Comparison of ENCODE assay signal across 18 cellular contexts in genomic region chr17:48614904-48615211, GRCh38. TPM values are rescaled to one million over a fixed set of nuclear protein-coding genes. Genes with fewer than 3 reads are reported as not detected.
DNase-seq lines count a peak whose midpoint lies in the region; ATAC-seq, FAIRE-seq and TF ChIP-seq lines count a peak whose summit lies in the region.
"Had no signal": no experiment of that assay in that cellular context is flagged by ENCODE, and none has a peak within 500 bp of the region (broad histone marks: within the 10 kb centered on the region; RNA-seq: fewer than 3 reads in every experiment).

No MANE protein-coding gene starts in this region.

- peak overlapping the region; percentile 64 for H3K27ac Mint-ChIP-seq in T-helper 1 cell treated with Interleukin-12 subunit alpha and Interleukin-12 subunit beta and Interleukin-4 antibody, amounts not matched to agents 30 μg/mL and 1 μg/mL, for 36 hours
- H3K27ac Mint-ChIP-seq in IgD-negative memory B cell, result peak overlapping the region; percentile 76 to 98 (median 86)
- H3K27ac Mint-ChIP-seq: T-cell had no signal

- no peak overlapping the region for H3K9ac ChIP-seq in H1 (replicated peaks in 1 of 4; ENCODE audit: extremely low read depth in 1 of 4, low read depth in 3 of 4, low read length in 3 of 4)

- no peak overlapping the region for H3K18ac ChIP-seq in H1 (ENCODE audit: extremely low read depth, low read length)

- no peak overlapping the region for H3K4ac ChIP-seq in H1 (replicated peaks; ENCODE audit: insufficient read length, low read depth, low read length)

- no peak overlapping the region for H4K8ac ChIP-seq in H1 (ENCODE audit: extremely low read depth, insufficient read depth, low read length)

- POLR2A ChIA-PET in H1 (lab: Charles Lee; ENCODE audit: partially characterized antibody), result interaction anchor here (1.7 kb wide), 1 partner anchor 10 kb away, joined by 3 read pairs; no protein-coding TSS in a partner anchor

- H3K4me1 Mint-ChIP-seq in T-helper 1 cell treated with Interleukin-12 subunit alpha and Interleukin-12 subunit beta and Interleukin-4 antibody, amounts not matched to agents 30 μg/mL and 1 μg/mL, for 36 hours (ENCODE audit: low read depth), result peaks cover 46% of the 10 kb centered on the region
- H3K4me1 Mint-ChIP-seq in IgD-negative memory B cell, result peaks cover 15 to 28% (median 20%) of the 10 kb centered on the region in 3 donors

- FAIRE-seq in H1 (lab: Jason Lieb, UNC), result no peak
- FAIRE-seq: endometrium, HepG2 had no signal

- H3K14ac ChIP-seq in H1 (ENCODE audit: insufficient read length), result no peak overlapping the region

- H3K27me3 Mint-ChIP-seq in T-helper 1 cell treated with Interleukin-12 subunit alpha and Interleukin-12 subunit beta and Interleukin-4 antibody, amounts not matched to agents 30 μg/mL and 1 μg/mL, for 36 hours (ENCODE audit: low read depth), result peaks cover 87% of the 10 kb centered on the region
- H3K27me3 Mint-ChIP-seq in IgD-negative memory B cell, result peaks cover 62% of the 10 kb centered on the region

- TF ChIP-seq POLR2A in H1 (IDR thresholded peaks at IDR 0.05; ENCODE audit: control extremely low read depth in 1 of 2, low read depth in 2 of 2, low read length in 2 of 2) (no peak), sigmoid colon (IDR thresholded peaks at IDR 0.05) (no peak), gastrocnemius medialis (IDR thresholded peaks at IDR 0.05) (no peak)

- H3K79me2 ChIP-seq in H1 (ENCODE audit: control insufficient read depth in 1 of 2, insufficient read depth in 2 of 2, low read length in 2 of 2), result no peaks in the 10 kb centered on the region

- H2BK20ac ChIP-seq in H1 (ENCODE audit: low read length), result no peak overlapping the region

- H2BK120ac ChIP-seq in H1 (replicated peaks; ENCODE audit: low read depth, low read length), result no peak overlapping the region

- no peak overlapping the region; a peak in 1 of 4 replicates for H3K4me2 ChIP-seq in H1 (ENCODE audit: insufficient read depth in 1 of 2, low read depth in 2 of 2, low read length in 2 of 2)

- CTCF ChIA-PET in H1 (lab: Charles Lee; ENCODE audit: partially characterized antibody), result interaction anchor here (1.2 to 5.4 kb wide), 7 partner anchors 10 to 52 kb away, joined by 3 to 30 read pairs (median 5); partner anchors contain the start of genes HOXB5 and HOXB9

- TF ChIP-seq CTCF in H1 (IDR thresholded peaks at IDR 0.05; ENCODE audit: control extremely low read depth in 1 of 3, insufficient read depth in 1 of 3, low read depth in 1 of 3, low read length in 3 of 3) (no peak), sigmoid colon (IDR thresholded peaks at IDR 0.05) (no peak), gastrocnemius medialis (IDR thresholded peaks at IDR 0.05 in 4 of 5, conservative IDR thresholded peaks at IDR 0.05 in 1 of 5) (no peak)

- H2AFZ ChIP-seq in H1 (ENCODE audit: low read length), result no peak overlapping the region

- no peak overlapping the region for H3K56ac ChIP-seq in H1 (replicated peaks; ENCODE audit: insufficient read length, low read depth, low read length)

- TF ChIP-seq RAD21 in H1 (IDR thresholded peaks at IDR 0.05 in 1 of 2, conservative IDR thresholded peaks at IDR 0.05 in 1 of 2; ENCODE audit: low read depth in 2 of 2, low read length in 2 of 2), result no peak

- no peak overlapping the region for H2BK5ac ChIP-seq in H1 (ENCODE audit: low read depth, low read length)

- H3K4me1 ChIP-seq in H1 (replicated peaks in 1 of 4; ENCODE audit: control insufficient read depth in 3 of 4, insufficient read depth in 4 of 4, low read length in 3 of 4), result peaks cover 0 to 8% (median 5%) of the 10 kb centered on the region in 4 experiments; a peak in 5 of 7 replicates
- peaks cover 0 to 67% (median 57%) of the 10 kb centered on the region in 4 donors for H3K4me1 ChIP-seq in sigmoid colon
- H3K4me1 ChIP-seq in gastrocnemius medialis, result peaks cover 4 to 26% of the 10 kb centered on the region in 2 donors

- 0 out of 2 replicates have a peak, but pooled peaks cover 2% of the 10 kb centered on the region for H3K23me2 ChIP-seq in H1 (ENCODE audit: low read depth, low read length)

- DNase-seq in T-helper 1 cell (no peak), H1 (ENCODE audit: low read depth in 1 of 2, low spot score in 2 of 2) (no peak), sigmoid colon (no peak), gastrocnemius medialis (no peak), NCI-H82 treated with DMSO at 0.1 percent for 48 hours (lab: John Stamatoyannopoulos, UW; ENCODE audit: unreplicated experiment) (no peak)
- DNase-seq: ACHN, activated gamma-delta T cell, NCI-H1105 treated with DMSO at 0.1 percent for 48 hours, NCI-H345, tibial artery had no signal

- H3K23ac ChIP-seq in H1 (ENCODE audit: insufficient read length), result no peak overlapping the region

- no peak overlapping the region for H3K4me3 ChIP-seq in H1 (ENCODE audit: extremely low read depth in 1 of 4, insufficient read depth in 2 of 4, low read depth in 3 of 4, low read length in 4 of 4)
- peak overlapping the region in 3 of 4 donors; percentile 7 to 59 (median 41) for H3K4me3 ChIP-seq in sigmoid colon
- peak overlapping the region in 2 of 4 donors; percentile 26 to 64 for H3K4me3 ChIP-seq in gastrocnemius medialis

- no peak overlapping the region for H4K91ac ChIP-seq in H1 (replicated peaks; ENCODE audit: insufficient read length, low read length)

- H2AK5ac ChIP-seq in H1 (ENCODE audit: low read depth, low read length), result no peak overlapping the region

- in situ Hi-C loops in gastrocnemius medialis (cut with MboI; ENCODE audit: low sequenced_read_pairs in 4 of 4), result no loop called here

- WGBS in H1 (ENCODE audit: extremely low coverage in 1 of 2, insufficient coverage in 1 of 2, insufficient read length in 1 of 2, insufficient replicate concordance in 2 of 2, low coverage in 1 of 2, low lambda C conversion rate in 2 of 2, missing lambda C conversion rate in 1 of 2), 2 experiments, result 14% methylated on average over 6 of the region's 11 CpGs; no CpG with 5 or more reads in 1 of the 2 experiments
- 3 to 5% methylated on average over 11 of the region's 11 CpGs for WGBS in sigmoid colon, 2 donors

- H2BK12ac ChIP-seq in H1 (ENCODE audit: low read depth, low read length), result no peak overlapping the region

- H3K79me1 ChIP-seq in H1 (ENCODE audit: low read depth, low read length), result no peaks in the 10 kb centered on the region

- H4K20me1 ChIP-seq in H1 (replicated peaks in 1 of 2; ENCODE audit: control insufficient read depth in 1 of 2, insufficient read depth in 2 of 2, low read length in 2 of 2), result peaks cover 18 to 30% of the 10 kb centered on the region in 2 experiments

- TF ChIP-seq EP300 in H1 (IDR thresholded peaks at IDR 0.05; ENCODE audit: borderline replicate concordance in 1 of 2, low read depth in 2 of 2, low read length in 2 of 2), result no peak
- no peak for TF ChIP-seq EP300 in sigmoid colon (IDR thresholded peaks at IDR 0.05)

- H3K9me3 ChIP-seq in H1 (ENCODE audit: insufficient read depth in 2 of 2, low read depth in 1 of 2, low read length in 1 of 2) (no peaks in the 10 kb centered on the region; a peak in 1 of 4 replicates), sigmoid colon (no peaks in the 10 kb centered on the region), gastrocnemius medialis (no peaks in the 10 kb centered on the region)
- H3K9me3 ChIP-seq: tibial artery had no signal

- ATAC-seq in gastrocnemius medialis (no peak), HG02610 (IDR thresholded peaks at IDR 0.05; ENCODE audit: unreplicated experiment) (no peak)
- ATAC-seq: HepG2 had no signal

- H3K9me3 Mint-ChIP-seq in T-helper 1 cell treated with Interleukin-12 subunit alpha and Interleukin-12 subunit beta and Interleukin-4 antibody, amounts not matched to agents 30 μg/mL and 1 μg/mL, for 36 hours, result no peaks in the 10 kb centered on the region
- peaks cover 0 to 4% (median 0%) of the 10 kb centered on the region in 3 donors for H3K9me3 Mint-ChIP-seq in IgD-negative memory B cell
- H3K9me3 Mint-ChIP-seq: T-cell had no signal

- peaks cover 0 to 18% (median 0%) of the 10 kb centered on the region in 4 experiments; a peak in 1 of 8 replicates for H3K36me3 ChIP-seq in H1 (ENCODE audit: control insufficient read depth in 2 of 4, insufficient read depth in 4 of 4, low read length in 3 of 4)
- no peaks in the 10 kb centered on the region for H3K36me3 ChIP-seq in sigmoid colon
- no peaks in the 10 kb centered on the region for H3K36me3 ChIP-seq in gastrocnemius medialis
- H3K36me3 ChIP-seq: tibial artery had no signal

- no peak overlapping the region for H2BK15ac ChIP-seq in H1 (ENCODE audit: low read length)

- intact Hi-C loops in sigmoid colon (cut with DNase I) (loop anchor here (5.0 to 10.0 kb wide), 4 partner anchors 102 to 590 kb away; partner anchors contain the start of gene IGF2BP1), gastrocnemius medialis (cut with DNase I; ENCODE audit: low total_unique reads) (loop anchor here (5.0 kb wide), 2 partner anchors 278 to 588 kb away; no protein-coding TSS in a partner anchor)

- H3K27me3 ChIP-seq in H1 (replicated peaks in 1 of 4; ENCODE audit: control insufficient read depth in 3 of 4, extremely low read depth in 1 of 4, insufficient read depth in 3 of 4, low read length in 3 of 4), result peaks cover 98 to 100% (median 99%) of the 10 kb centered on the region in 4 experiments
- H3K27me3 ChIP-seq in sigmoid colon, result peaks cover 74 to 100% (median 84%) of the 10 kb centered on the region in 3 donors
- H3K27me3 ChIP-seq in gastrocnemius medialis, result peaks cover 93 to 97% (median 97%) of the 10 kb centered on the region in 3 donors

- H4K5ac ChIP-seq in H1 (ENCODE audit: insufficient read length, low read depth, low read length), result no peak overlapping the region

- H3K27ac ChIP-seq in H1 (ENCODE audit: low read depth, low read length), result no peak overlapping the region
- H3K27ac ChIP-seq in sigmoid colon, result no peak overlapping the region
- no peak overlapping the region for H3K27ac ChIP-seq in gastrocnemius medialis
- H3K27ac ChIP-seq: tibial artery had no signal

- H3K4me3 Mint-ChIP-seq in T-helper 1 cell treated with Interleukin-12 subunit alpha and Interleukin-12 subunit beta and Interleukin-4 antibody, amounts not matched to agents 30 μg/mL and 1 μg/mL, for 36 hours, result peak overlapping the region; percentile 52
- H3K4me3 Mint-ChIP-seq in IgD-negative memory B cell, result peak overlapping the region in 3 of 4 donors; percentile 17 to 67 (median 66)

- H3K36me3 Mint-ChIP-seq in T-helper 1 cell treated with Interleukin-12 subunit alpha and Interleukin-12 subunit beta and Interleukin-4 antibody, amounts not matched to agents 30 μg/mL and 1 μg/mL, for 36 hours (ENCODE audit: low read depth), result peaks cover 3% of the 10 kb centered on the region
- H3K36me3 Mint-ChIP-seq in IgD-negative memory B cell, result peaks cover 2% of the 10 kb centered on the region
- H3K36me3 Mint-ChIP-seq: T-cell had no signal

RNA-seq across cellular contexts. Expression of gene HOXB8, which starts 0.2 kb away (rescaled TPM):
- not detected for polyA plus RNA-seq in IgD-negative memory B cell
- not detected in 2 replicates for total RNA-seq in H1 (2021; fragmentation: NEBNext Ultra II Directional; extraction: Animal tissue kit (Norgen Biotek cat#: 25700))
- polyA plus RNA-seq in H1 (2011; rRNA removed), result not detected in 2 replicates
- not detected for polyA plus RNA-seq in H1 (2011; cell fraction: cytosol; rRNA removed)
- polyA plus RNA-seq in H1 (2011; cell fraction: nucleus; rRNA removed), result not detected
- not detected in 4 replicates for polyA plus RNA-seq in H1 (2012, experiment 1 of 2)
- polyA plus RNA-seq in H1 (2012, experiment 2 of 2), result 0.09 TPM
- not detected for polyA plus RNA-seq in H1 (2013, experiment 1 of 2)
- not detected for polyA plus RNA-seq in H1 (2013, experiment 2 of 2)
- not detected in 2 replicates for polyA minus RNA-seq in H1 (2011; rRNA and poly(A)+ RNA removed)
- polyA minus RNA-seq in H1 (2011; cell fraction: cytosol; rRNA and poly(A)+ RNA removed), result not detected
- not detected for polyA minus RNA-seq in H1 (2011; cell fraction: nucleus; rRNA and poly(A)+ RNA removed)
- under 1 TPM in 1 of 4 donors, not detected in 3; 0.68 TPM for total RNA-seq in sigmoid colon
- polyA plus RNA-seq in sigmoid colon, result 1 to 10 TPM; 2.1 to 3.4 (median 2.4) TPM
- total RNA-seq in gastrocnemius medialis, result under 1 TPM in 1 of 4 donors, not detected in 3; 0.27 TPM
- total RNA-seq: cardiac septum, HepG2, skeletal muscle tissue, T-cell had no signal
- polyA plus RNA-seq: HepG2 had no signal

RNA-seq across cellular contexts. Expression of gene HOXB7, which starts 4.0 kb away (rescaled TPM):
- polyA plus RNA-seq in IgD-negative memory B cell (not detected), H1 (2011; rRNA removed) (not detected in 2 replicates), sigmoid colon (10 to 100 TPM; 21.3 to 67.3 (median 43.0) TPM)
- not detected in 2 replicates for total RNA-seq in H1 (2021; fragmentation: NEBNext Ultra II Directional; extraction: Animal tissue kit (Norgen Biotek cat#: 25700))
- polyA plus RNA-seq in H1 (2011; cell fraction: cytosol; rRNA removed), result not detected
- not detected for polyA plus RNA-seq in H1 (2011; cell fraction: nucleus; rRNA removed)
- polyA plus RNA-seq in H1 (2012, experiment 1 of 2), result not detected in 4 replicates
- polyA plus RNA-seq in H1 (2012, experiment 2 of 2), result not detected
- not detected for polyA plus RNA-seq in H1 (2013, experiment 1 of 2)
- polyA plus RNA-seq in H1 (2013, experiment 2 of 2), result not detected
- polyA minus RNA-seq in H1 (2011; rRNA and poly(A)+ RNA removed), result not detected in 2 replicates
- not detected for polyA minus RNA-seq in H1 (2011; cell fraction: cytosol; rRNA and poly(A)+ RNA removed)
- polyA minus RNA-seq in H1 (2011; cell fraction: nucleus; rRNA and poly(A)+ RNA removed), result not detected
- total RNA-seq in sigmoid colon (1 to 10 TPM; 1.1 to 6.6 (median 3.4) TPM), gastrocnemius medialis (1 to 10 TPM in 1 of 4 donors, under 1 TPM in 3; 0.36 to 3.0 (median 0.65) TPM)
- total RNA-seq: HepG2 had no signal

RNA-seq across cellular contexts. Expression of gene HOXB6, which starts 10.1 kb away (rescaled TPM):
- polyA plus RNA-seq in IgD-negative memory B cell (not detected), H1 (2011; rRNA removed) (not detected in 2 replicates), sigmoid colon (10 to 100 TPM in 2 of 3 donors, 1 to 10 TPM in 1; 6.0 to 28.5 (median 10.2) TPM)
- not detected in 2 replicates for total RNA-seq in H1 (2021; fragmentation: NEBNext Ultra II Directional; extraction: Animal tissue kit (Norgen Biotek cat#: 25700))
- not detected for polyA plus RNA-seq in H1 (2011; cell fraction: cytosol; rRNA removed)
- not detected for polyA plus RNA-seq in H1 (2011; cell fraction: nucleus; rRNA removed)
- polyA plus RNA-seq in H1 (2012, experiment 1 of 2), result 0.09 to 0.17 TPM in 2 of 4 replicates, not detected in the others
- not detected for polyA plus RNA-seq in H1 (2012, experiment 2 of 2)
- not detected for polyA plus RNA-seq in H1 (2013, experiment 1 of 2)
- not detected for polyA plus RNA-seq in H1 (2013, experiment 2 of 2)
- not detected in 2 replicates for polyA minus RNA-seq in H1 (2011; rRNA and poly(A)+ RNA removed)
- polyA minus RNA-seq in H1 (2011; cell fraction: cytosol; rRNA and poly(A)+ RNA removed), result not detected
- polyA minus RNA-seq in H1 (2011; cell fraction: nucleus; rRNA and poly(A)+ RNA removed), result not detected
- total RNA-seq in sigmoid colon (10 to 100 TPM in 3 of 4 donors, 1 to 10 TPM in 1; 6.7 to 10.5 (median 10.3) TPM), gastrocnemius medialis (1 to 10 TPM in 2 of 4 donors, under 1 TPM in 2; 0.55 to 3.0 (median 1.3) TPM)
- total RNA-seq: HepG2, skeletal muscle tissue had no signal
- polyA plus RNA-seq: HepG2 had no signal

RNA-seq across cellular contexts. Expression of gene HOXB9, which starts 11.3 kb away (rescaled TPM):
- polyA plus RNA-seq in IgD-negative memory B cell, result not detected
- not detected in 2 replicates for total RNA-seq in H1 (2021; fragmentation: NEBNext Ultra II Directional; extraction: Animal tissue kit (Norgen Biotek cat#: 25700))
- not detected in 2 replicates for polyA plus RNA-seq in H1 (2011; rRNA removed)
- not detected for polyA plus RNA-seq in H1 (2011; cell fraction: cytosol; rRNA removed)
- polyA plus RNA-seq in H1 (2011; cell fraction: nucleus; rRNA removed), result not detected
- 0.15 to 0.17 TPM in 2 of 4 replicates, not detected in the others for polyA plus RNA-seq in H1 (2012, experiment 1 of 2)
- polyA plus RNA-seq in H1 (2012, experiment 2 of 2), result 0.17 TPM
- 0.02 TPM for polyA plus RNA-seq in H1 (2013, experiment 1 of 2)
- polyA plus RNA-seq in H1 (2013, experiment 2 of 2), result not detected
- polyA minus RNA-seq in H1 (2011; rRNA and poly(A)+ RNA removed), result not detected in 2 replicates
- not detected for polyA minus RNA-seq in H1 (2011; cell fraction: cytosol; rRNA and poly(A)+ RNA removed)
- not detected for polyA minus RNA-seq in H1 (2011; cell fraction: nucleus; rRNA and poly(A)+ RNA removed)
- total RNA-seq in sigmoid colon, result under 1 TPM in 1 of 4 donors, not detected in 3; 0.28 TPM
- polyA plus RNA-seq in sigmoid colon, result 10 to 100 TPM; 16.2 to 52.1 (median 19.9) TPM
- total RNA-seq in gastrocnemius medialis, result not detected
- total RNA-seq: cardiac septum, HepG2, skeletal muscle tissue had no signal
- polyA plus RNA-seq: HepG2 had no signal

RNA-seq across cellular contexts. Expression of gene HOXB5, which starts 21.3 kb away (rescaled TPM):
- polyA plus RNA-seq in IgD-negative memory B cell (not detected), H1 (2011; rRNA removed) (not detected in 2 replicates), sigmoid colon (10 to 100 TPM in 1 of 3 donors, 1 to 10 TPM in 2; 3.2 to 13.9 (median 4.2) TPM)
- not detected in 2 replicates for total RNA-seq in H1 (2021; fragmentation: NEBNext Ultra II Directional; extraction: Animal tissue kit (Norgen Biotek cat#: 25700))
- polyA plus RNA-seq in H1 (2011; cell fraction: cytosol; rRNA removed), result not detected
- not detected for polyA plus RNA-seq in H1 (2011; cell fraction: nucleus; rRNA removed)
- polyA plus RNA-seq in H1 (2012, experiment 1 of 2), result not detected in 4 replicates
- not detected for polyA plus RNA-seq in H1 (2012, experiment 2 of 2)
- polyA plus RNA-seq in H1 (2013, experiment 1 of 2), result not detected
- polyA plus RNA-seq in H1 (2013, experiment 2 of 2), result not detected
- 0.07 TPM in 1 of 2 replicates, not detected in the other for polyA minus RNA-seq in H1 (2011; rRNA and poly(A)+ RNA removed)
- not detected for polyA minus RNA-seq in H1 (2011; cell fraction: cytosol; rRNA and poly(A)+ RNA removed)
- not detected for polyA minus RNA-seq in H1 (2011; cell fraction: nucleus; rRNA and poly(A)+ RNA removed)
- total RNA-seq in sigmoid colon (1 to 10 TPM; 1.5 to 2.5 (median 2.1) TPM), gastrocnemius medialis (not detected)
- total RNA-seq: cardiac septum, HepG2, skeletal muscle tissue, T-cell had no signal
- polyA plus RNA-seq: HepG2 had no signal

Comparison
In these comparisons a context has a peak if more than half of its experiments do, and no peak if none do; other contexts are left out.
1. H3K4me3 ChIP-seq: peak in sigmoid colon (3 of 4); none in H1 (0 of 4).